In the genomic region with DNA sequence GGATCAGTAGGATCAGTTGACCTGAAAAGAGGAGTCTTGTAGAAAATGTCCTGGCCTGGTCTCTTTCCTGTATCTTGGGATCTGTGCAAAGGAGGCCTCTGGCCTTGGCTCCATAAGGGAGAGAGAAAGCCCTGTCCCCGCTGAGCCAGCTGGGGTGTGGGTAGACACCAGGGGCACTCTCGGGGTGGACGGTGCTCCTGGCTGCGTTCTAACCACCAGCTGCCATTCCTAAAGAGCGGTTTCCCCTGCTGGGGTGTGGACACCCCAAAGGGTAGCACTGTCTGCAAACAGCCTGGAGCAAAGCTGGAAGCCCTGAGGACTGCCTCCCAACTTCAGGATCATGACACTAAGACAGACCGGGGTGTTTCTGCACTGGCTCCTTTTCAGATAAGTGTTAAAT, we compare ENCODE assay signal across 19 cellular contexts. TPM values are rescaled to one million over a fixed set of nuclear protein-coding genes. Genes with fewer than 3 reads are reported as not detected.
DNase-seq lines count a peak whose midpoint lies in the region; ATAC-seq and TF ChIP-seq lines count a peak whose summit lies in the region.
"Had no signal": no experiment of that assay in that cellular context is flagged by ENCODE, and none has a peak within 500 bp of the region (broad histone marks: within the 10 kb centered on the region; RNA-seq: fewer than 3 reads in every experiment).

No MANE protein-coding gene starts in this region.

- peak overlapping the region; percentile 39; the same call in 1 of the 2 replicates for H3K27ac Mint-ChIP-seq in GM23338
- H3K27ac Mint-ChIP-seq: B cell had no signal

- TF ChIP-seq POLR2A in esophagus muscularis mucosa (IDR thresholded peaks at IDR 0.05; ENCODE audit: low read depth): no peak
- TF ChIP-seq POLR2A in sigmoid colon (IDR thresholded peaks at IDR 0.05): no peak

- TF ChIP-seq EP300 in esophagus muscularis mucosa (IDR thresholded peaks at IDR 0.05) (no peak), sigmoid colon (IDR thresholded peaks at IDR 0.05) (no peak)

- no peaks in the 10 kb centered on the region for H3K27me3 ChIP-seq in GM23338 (ENCODE audit: insufficient read depth)
- no peaks in the 10 kb centered on the region for H3K27me3 ChIP-seq in esophagus muscularis mucosa
- H3K27me3 ChIP-seq in muscle layer of duodenum (ENCODE audit: low read depth, low read length): no peaks in the 10 kb centered on the region
- no peaks in the 10 kb centered on the region for H3K27me3 ChIP-seq in sigmoid colon
- H3K27me3 ChIP-seq: MG63 had no signal

- no peak overlapping the region for H3K4me3 Mint-ChIP-seq in GM23338
- H3K4me3 Mint-ChIP-seq: B cell, CD14-positive monocyte had no signal

- H3K4me2 ChIP-seq in GM23338: no peak overlapping the region

- WGBS in esophagus muscularis mucosa: 69% methylated on average over 6 of the region's 6 CpGs
- 92 to 93% methylated on average over 6 of the region's 6 CpGs for WGBS in sigmoid colon, 2 donors

- no peaks in the 10 kb centered on the region for H3K9me2 ChIP-seq in GM23338 (ENCODE audit: insufficient read depth)

- ATAC-seq in GM23338 (no peak), HG03045 (IDR thresholded peaks at IDR 0.05; ENCODE audit: unreplicated experiment) (no peak)
- ATAC-seq: HCT116 had no signal

- H4K20me1 ChIP-seq in GM23338 (replicated peaks; ENCODE audit: insufficient read depth): no peaks in the 10 kb centered on the region

- H3K9me3 ChIP-seq in esophagus muscularis mucosa: no peaks in the 10 kb centered on the region
- H3K9me3 ChIP-seq in muscle layer of duodenum (ENCODE audit: control insufficient read depth in 1 of 2, low read length in 2 of 2): no peaks in the 10 kb centered on the region
- H3K9me3 ChIP-seq in sigmoid colon: no peaks in the 10 kb centered on the region
- H3K9me3 ChIP-seq: MG63 had no signal

- DNase-seq in GM23338 (ENCODE audit: low spot score) (no peak), esophagus muscularis mucosa (ENCODE audit: extremely low spot score) (no peak), sigmoid colon (peak; percentile 63), cortex of kidney (lab: John Stamatoyannopoulos, UW) (no peak), NCI-H187 (lab: John Stamatoyannopoulos, UW) (no peak)
- no peak for DNase-seq in activated CD4-positive, alpha-beta T cell treated with anti-CD3 and anti-CD28 coated beads for 48 hours
- DNase-seq: Kasumi-1, MG63, NCI-H1417, NCI-H1694 treated with DMSO at 0.1 percent for 48 hours, NCI-H446 treated with DMSO at 0.1 percent for 48 hours, NCI-H526 treated with DMSO at 0.1 percent for 48 hours, OCI-M1, Right ventricle myocardium superior had no signal

- H3K36me3 Mint-ChIP-seq in GM23338 (ENCODE audit: low read depth): peaks cover 9% of the 10 kb centered on the region
- H3K36me3 Mint-ChIP-seq: CD14-positive monocyte had no signal

- no peak overlapping the region for H2AFZ ChIP-seq in GM23338

- intact Hi-C loops in esophagus muscularis mucosa (cut with DNase I): no loop called here
- intact Hi-C loops in sigmoid colon (cut with DNase I): no loop called here

- H3K4me1 Mint-ChIP-seq in GM23338: peaks cover 14% of the 10 kb centered on the region

- H3K4me1 ChIP-seq in GM23338 (ENCODE audit: insufficient read depth): no peaks in the 10 kb centered on the region
- peaks cover 40 to 100% (median 99%) of the 10 kb centered on the region in 4 donors for H3K4me1 ChIP-seq in esophagus muscularis mucosa
- peaks cover 11 to 77% of the 10 kb centered on the region in 2 donors for H3K4me1 ChIP-seq in muscle layer of duodenum (ENCODE audit: control insufficient read depth in 1 of 2, insufficient read depth in 2 of 2, low read length in 2 of 2)
- H3K4me1 ChIP-seq in sigmoid colon: peaks cover 0 to 100% (median 99%) of the 10 kb centered on the region in 4 donors

- no peaks in the 10 kb centered on the region for H3K27me3 Mint-ChIP-seq in GM23338 (ENCODE audit: insufficient read depth, low read depth, poor library complexity)

- no peaks in the 10 kb centered on the region; the same call in 1 of the 2 replicates for H3K79me2 ChIP-seq in GM23338 (replicated peaks; ENCODE audit: insufficient read depth)

- H3K9me3 Mint-ChIP-seq in GM23338: no peaks in the 10 kb centered on the region; the same call in 2 of the 3 replicates

- H3F3A ChIP-seq in GM23338 (replicated peaks; ENCODE audit: low read depth): no peaks in the 10 kb centered on the region

- H3K27ac ChIP-seq in GM23338 (ENCODE audit: low read depth) (no peak overlapping the region), esophagus muscularis mucosa (replicated peaks in 1 of 4) (peak overlapping the region; percentile 97 to 98 (median 98)), muscle layer of duodenum (ENCODE audit: low read length) (peak overlapping the region; percentile 46), sigmoid colon (peak overlapping the region; percentile 90 to 100 (median 96))

- no peaks in the 10 kb centered on the region for H3K36me3 ChIP-seq in GM23338 (ENCODE audit: insufficient read depth)
- H3K36me3 ChIP-seq in esophagus muscularis mucosa: peaks cover 23 to 85% (median 72%) of the 10 kb centered on the region in 4 donors
- peaks cover 7 to 32% of the 10 kb centered on the region in 2 donors for H3K36me3 ChIP-seq in muscle layer of duodenum (ENCODE audit: control insufficient read depth in 1 of 2, insufficient read depth in 2 of 2, low read length in 2 of 2)
- H3K36me3 ChIP-seq in sigmoid colon: peaks cover 28 to 80% (median 55%) of the 10 kb centered on the region in 4 donors

- TF ChIP-seq CTCF in GM23338 (conservative IDR thresholded peaks at IDR 0.05; ENCODE audit: low read depth in 2 of 2) (no peak), esophagus muscularis mucosa (IDR thresholded peaks at IDR 0.05) (no peak), sigmoid colon (IDR thresholded peaks at IDR 0.05) (no peak)

- H3K4me3 ChIP-seq in GM23338: no peak overlapping the region
- no peak overlapping the region for H3K4me3 ChIP-seq in esophagus muscularis mucosa
- H3K4me3 ChIP-seq in muscle layer of duodenum (ENCODE audit: low read depth in 1 of 2, low read length in 2 of 2): no peak overlapping the region
- no peak overlapping the region for H3K4me3 ChIP-seq in sigmoid colon
- H3K4me3 ChIP-seq: MG63 had no signal

TF ChIP-seq in GM23338, 12 proteins besides CTCF, POLR2A, EP300 and RAD21:
- TF ChIP-seq EZH2 (IDR thresholded peaks at IDR 0.05; ENCODE audit: low read depth, unreplicated experiment): no peak
- TF ChIP-seq, protein P1, sequence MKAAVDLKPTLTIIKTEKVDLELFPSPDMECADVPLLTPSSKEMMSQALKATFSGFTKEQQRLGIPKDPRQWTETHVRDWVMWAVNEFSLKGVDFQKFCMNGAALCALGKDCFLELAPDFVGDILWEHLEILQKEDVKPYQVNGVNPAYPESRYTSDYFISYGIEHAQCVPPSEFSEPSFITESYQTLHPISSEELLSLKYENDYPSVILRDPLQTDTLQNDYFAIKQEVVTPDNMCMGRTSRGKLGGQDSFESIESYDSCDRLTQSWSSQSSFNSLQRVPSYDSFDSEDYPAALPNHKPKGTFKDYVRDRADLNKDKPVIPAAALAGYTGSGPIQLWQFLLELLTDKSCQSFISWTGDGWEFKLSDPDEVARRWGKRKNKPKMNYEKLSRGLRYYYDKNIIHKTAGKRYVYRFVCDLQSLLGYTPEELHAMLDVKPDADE (IDR thresholded peaks at IDR 0.05): no peak
- TF ChIP-seq ZNF331 (CRISPR knock-in tag; IDR thresholded peaks at IDR 0.05; ENCODE audit: low read depth): no peak
- no peak for TF ChIP-seq POLR2AphosphoS5 (IDR thresholded peaks at IDR 0.05; ENCODE audit: low read depth)
- no peak for TF ChIP-seq CREB1 (CRISPR knock-in tag; IDR thresholded peaks at IDR 0.05; ENCODE audit: low read depth)
- no peak for TF ChIP-seq JUNB (IDR thresholded peaks at IDR 0.05; ENCODE audit: unreplicated experiment)

RNA-seq across cellular contexts. Expression of a gene that starts 23.5 kb away (rescaled TPM):
- 2.9 and 3.5 TPM in 2 replicates for total RNA-seq in GM23338 (2014; rRNA removed; shearing (Covaris generic))
- 0.73 and 0.74 TPM in 2 replicates for polyA plus RNA-seq in GM23338 (2016; fragmentation: Nextera tagmentation; extraction: Ambion mirVana)
- total RNA-seq in esophagus muscularis mucosa: 1,000 to 10,000 TPM; 1,866 to 2,563 (median 2,454) TPM
- 1,000 to 10,000 TPM in 3 of 4 donors, 100 to 1,000 TPM in 1; 731 to 1,357 (median 1,117) TPM for total RNA-seq in sigmoid colon
- polyA plus RNA-seq in sigmoid colon: 10 to 100 TPM in 1 of 3 donors, 1 to 10 TPM in 1, under 1 TPM in 1; 0.69 to 31.9 (median 9.0) TPM

Comparison
In these comparisons a context has a peak if more than half of its experiments do, and no peak if none do; other contexts are left out.
1. RNA of a gene that starts 23.5 kb away (total RNA-seq): 1,866 to 2,563 TPM in esophagus muscularis mucosa and 731 to 1,357 TPM in sigmoid colon; 2.9 to 3.5 TPM in GM23338; every median in the first group is over 100 times any median in the second.